26 cellular contexts compared by ENCODE assay signal in the genomic region with DNA sequence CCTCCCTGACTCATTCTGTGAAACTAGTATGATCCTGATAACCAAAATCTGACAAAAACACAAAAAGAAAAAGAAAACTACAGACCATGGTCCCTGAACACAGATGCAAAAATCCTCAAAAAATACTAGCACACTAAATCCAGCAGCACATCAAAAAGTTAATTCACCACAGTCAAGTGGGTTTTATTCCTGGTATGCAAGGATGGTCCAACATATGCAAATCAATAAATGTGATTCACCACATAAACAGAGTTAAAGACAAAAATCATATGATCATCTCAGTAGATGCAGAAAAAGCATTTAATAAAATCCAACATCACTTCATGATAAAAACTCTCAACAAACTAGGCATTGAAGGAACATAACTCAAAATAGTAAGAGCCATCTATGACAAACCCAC. TPM values are rescaled to one million over a fixed set of nuclear protein-coding genes. Genes with fewer than 3 reads are reported as not detected.
"Had no signal": no experiment of that assay in that cellular context is flagged by ENCODE, and none has a peak within 500 bp of the region (broad histone marks: within the 10 kb centered on the region; RNA-seq: fewer than 3 reads in every experiment).

No MANE protein-coding gene starts in this region.

- H3K36me3 ChIP-seq: neural progenitor cell, ovary, right lobe of liver, sigmoid colon, stomach, thoracic aorta, thyroid gland, upper lobe of left lung, vagina had no signal

- H3K27ac ChIP-seq: neural progenitor cell, ovary, parathyroid adenoma, psoas muscle, right lobe of liver, sigmoid colon, stomach, thoracic aorta, thyroid gland, tibial nerve, upper lobe of left lung, vagina had no signal

- ATAC-seq: natural killer cell; psoas muscle; right cardiac atrium; right lobe of liver; stimulated activated effector memory CD8-positive, alpha-beta T cell treated with anti-CD3 and anti-CD28 coated beads, Interleukin-12 subunit alpha, Interleukin-12 subunit beta, amount 100 ng/mL, for 72 hours; stimulated activated naive B cell treated with anti-CD40 and anti-IgM and Interleukin-4, amounts not matched to agents 10 μg/mL and 1 μg/mL and 100 μg/mL, for 72 hours had no signal

- H3K4me2 ChIP-seq: neural progenitor cell had no signal

- H3K4me3 ChIP-seq: neural progenitor cell, ovary, psoas muscle, right lobe of liver, sigmoid colon, stomach, thoracic aorta, thyroid gland, tibial nerve, upper lobe of left lung, vagina had no signal

- FAIRE-seq: small intestine, urothelium cell line had no signal

- H3K4me1 ChIP-seq: neural progenitor cell, parathyroid adenoma, psoas muscle, right lobe of liver, sigmoid colon, stomach, thyroid gland, tibial nerve, upper lobe of left lung, vagina had no signal

- H3K9me3 ChIP-seq: ovary, right lobe of liver, thoracic aorta, thyroid gland had no signal

- DNase-seq: natural killer cell; occipital lobe; ovary; posterior cingulate gyrus; psoas muscle; right cardiac atrium; right lobe of liver; sigmoid colon; small intestine; stimulated activated CD4-positive, alpha-beta T cell treated with anti-CD3 and anti-CD28 coated beads, Interleukin-15, amount 100 ng/mL, for 24 hours; stimulated activated CD4-positive, alpha-beta T cell treated with anti-CD3 and anti-CD28 coated beads, Interleukin-2, amount 100 ng/mL, for 24 hours; stimulated activated CD4-positive, alpha-beta T cell treated with anti-CD3 and anti-CD28 coated beads, Interleukin-2, amount 100 ng/mL, for 48 hours; stimulated activated CD4-positive, alpha-beta T cell treated with anti-CD3 and anti-CD28 coated beads, Interleukin-4, amount 100 ng/mL, for 24 hours; stimulated activated naive B cell treated with anti-CD40 and anti-IgM and Interleukin-4, amounts not matched to agents 10 μg/mL and 1 μg/mL and 100 μg/mL, for 72 hours; stimulated activated naive CD4-positive, alpha-beta T cell treated with Interleukin-2 at 50 U/mL for 16 hours; stomach; thyroid gland; trophoblast cell; upper lobe of left lung had no signal

RNA-seq across cellular contexts. Expression of a gene that starts 12.8 kb away (rescaled TPM):
- total RNA-seq: thoracic aorta, vagina had no signal
